Comparison of ENCODE assay signal across 8 cellular contexts in genomic region chr7:519429-519973, GRCh38. TPM values are rescaled to one million over a fixed set of nuclear protein-coding genes. Genes with fewer than 3 reads are reported as not detected.
A peak's percentile ranks its signal among the peaks of the same experiment; 100 is the strongest.
DNase-seq lines count a peak whose midpoint lies in the region; ATAC-seq and TF ChIP-seq lines count a peak whose summit lies in the region.

TSS of gene PDGFA (minus strand) at chr7:519846. CDS start at chr7:519001, 845 bp downstream.

- peaks cover 29% of the 10 kb centered on the region for H3K4me1 Mint-ChIP-seq in activated T-cell treated with anti-CD3 and anti-CD28 coated beads, Interleukin-2, amount 50 U/mL, for 24 hours (ENCODE audit: low read depth)
- peaks cover 0 to 4% of the 10 kb centered on the region in 2 donors for H3K4me1 Mint-ChIP-seq in natural killer cell treated with Interleukin-12 subunit alpha and Interleukin-12 subunit beta and Interleukin-15 and Interleukin-18, amount 100 ng/mL, for 72 hours (ENCODE audit: low read depth in 2 of 2)

- H3K27me3 ChIP-seq in HL-60 (ENCODE audit: insufficient read depth, poor library complexity, severe bottlenecking): peaks cover 70% of the 10 kb centered on the region

- peak within 1 kb of the TSS; percentile 81 for H3K4me3 Mint-ChIP-seq in activated T-cell treated with anti-CD3 and anti-CD28 coated beads, Interleukin-2, amount 50 U/mL, for 24 hours
- peak within 1 kb of the TSS; percentile 80 for H3K4me3 Mint-ChIP-seq in natural killer cell treated with Interleukin-12 subunit alpha and Interleukin-12 subunit beta and Interleukin-15 and Interleukin-18, amount 100 ng/mL, for 72 hours

- H3K27ac Mint-ChIP-seq in activated T-cell treated with anti-CD3 and anti-CD28 coated beads, Interleukin-2, amount 50 U/mL, for 24 hours: no peak within 1 kb of the TSS
- no peak within 1 kb of the TSS for H3K27ac Mint-ChIP-seq in natural killer cell treated with Interleukin-12 subunit alpha and Interleukin-12 subunit beta and Interleukin-15 and Interleukin-18, amount 100 ng/mL, for 72 hours

- peaks cover 58% of the 10 kb centered on the region for H3K27me3 Mint-ChIP-seq in activated T-cell treated with anti-CD3 and anti-CD28 coated beads, Interleukin-2, amount 50 U/mL, for 24 hours
- H3K27me3 Mint-ChIP-seq in natural killer cell treated with Interleukin-12 subunit alpha and Interleukin-12 subunit beta and Interleukin-15 and Interleukin-18, amount 100 ng/mL, for 72 hours: peaks cover 2 to 16% of the 10 kb centered on the region in 2 donors

- no peak for TF ChIP-seq CTCF in HL-60 (IDR thresholded peaks at IDR 0.05; ENCODE audit: insufficient read depth, low read length)
- TF ChIP-seq CTCF in fibroblast of pulmonary artery (IDR thresholded peaks at IDR 0.05; ENCODE audit: low read length, missing control alignments): no peak

- no peaks in the 10 kb centered on the region for H3K36me3 Mint-ChIP-seq in activated T-cell treated with anti-CD3 and anti-CD28 coated beads, Interleukin-2, amount 50 U/mL, for 24 hours (ENCODE audit: low read depth)
- no peaks in the 10 kb centered on the region for H3K36me3 Mint-ChIP-seq in natural killer cell treated with Interleukin-12 subunit alpha and Interleukin-12 subunit beta and Interleukin-15 and Interleukin-18, amount 100 ng/mL, for 72 hours

- H3K4me3 ChIP-seq in HL-60 (replicated peaks; ENCODE audit: insufficient read depth, low read length) (peak within 1 kb of the TSS; percentile 37), fibroblast of pulmonary artery (replicated peaks; ENCODE audit: low read depth, low read length) (peak within 1 kb of the TSS; percentile 67)

- peak; percentile 51 to 68 for ATAC-seq in natural killer cell treated with Interleukin-12 subunit alpha and Interleukin-12 subunit beta and Interleukin-15 and Interleukin-18, amount 100 ng/mL, for 72 hours
- ATAC-seq in GM19463 (IDR thresholded peaks at IDR 0.05; ENCODE audit: unreplicated experiment): no peak

- H3K9me3 Mint-ChIP-seq in activated T-cell treated with anti-CD3 and anti-CD28 coated beads, Interleukin-2, amount 50 U/mL, for 24 hours: no peaks in the 10 kb centered on the region
- no peaks in the 10 kb centered on the region for H3K9me3 Mint-ChIP-seq in natural killer cell treated with Interleukin-12 subunit alpha and Interleukin-12 subunit beta and Interleukin-15 and Interleukin-18, amount 100 ng/mL, for 72 hours

- peak; percentile 82 for DNase-seq in D341Med (ENCODE audit: low spot score)
- peak in 1 of 2 experiments; percentile 10 for DNase-seq in HL-60 (ENCODE audit: low read depth in 1 of 2, low spot score in 1 of 2)
- peak; percentile 52 for DNase-seq in activated T-cell treated with anti-CD3 and anti-CD28 coated beads, Interleukin-2, amount 50 U/mL, for 24 hours
- peak; percentile 57 for DNase-seq in fibroblast of pulmonary artery (ENCODE audit: low read depth)
- no peak for DNase-seq in natural killer cell treated with Interleukin-12 subunit alpha and Interleukin-12 subunit beta and Interleukin-15 and Interleukin-18, amount 100 ng/mL, for 72 hours (ENCODE audit: low spot score)
- no peak for DNase-seq in GOT3 (lab: John Stamatoyannopoulos, UW)
- no peak for DNase-seq in activated CD8-positive, alpha-beta memory T cell treated with anti-CD3 and anti-CD28 coated beads, Interleukin-2, amount 50 U/mL, for 48 hours

- H3K27ac ChIP-seq in HL-60 (replicated peaks): no peak within 1 kb of the TSS

RNA-seq across cellular contexts. Expression of gene PDGFA, which starts in this region (rescaled TPM):
- 1 to 10 TPM; 1.3 to 5.0 TPM for total RNA-seq in natural killer cell treated with Interleukin-12 subunit alpha and Interleukin-12 subunit beta and Interleukin-15 and Interleukin-18, amount 100 ng/mL, for 72 hours

Comparison
In these comparisons a context has a peak if more than half of its experiments do, and no peak if none do; other contexts are left out.
1. DNase-seq: peak in D341Med (single experiment), activated T-cell treated with anti-CD3 and anti-CD28 coated beads, Interleukin-2, amount 50 U/mL, for 24 hours (single experiment) and fibroblast of pulmonary artery (single experiment); none in natural killer cell treated with Interleukin-12 subunit alpha and Interleukin-12 subunit beta and Interleukin-15 and Interleukin-18, amount 100 ng/mL, for 72 hours (single experiment), GOT3 (single experiment) and activated CD8-positive, alpha-beta memory T cell treated with anti-CD3 and anti-CD28 coated beads, Interleukin-2, amount 50 U/mL, for 48 hours (single experiment).